ENCODE assay signal across 8 cellular contexts in the genomic region with DNA sequence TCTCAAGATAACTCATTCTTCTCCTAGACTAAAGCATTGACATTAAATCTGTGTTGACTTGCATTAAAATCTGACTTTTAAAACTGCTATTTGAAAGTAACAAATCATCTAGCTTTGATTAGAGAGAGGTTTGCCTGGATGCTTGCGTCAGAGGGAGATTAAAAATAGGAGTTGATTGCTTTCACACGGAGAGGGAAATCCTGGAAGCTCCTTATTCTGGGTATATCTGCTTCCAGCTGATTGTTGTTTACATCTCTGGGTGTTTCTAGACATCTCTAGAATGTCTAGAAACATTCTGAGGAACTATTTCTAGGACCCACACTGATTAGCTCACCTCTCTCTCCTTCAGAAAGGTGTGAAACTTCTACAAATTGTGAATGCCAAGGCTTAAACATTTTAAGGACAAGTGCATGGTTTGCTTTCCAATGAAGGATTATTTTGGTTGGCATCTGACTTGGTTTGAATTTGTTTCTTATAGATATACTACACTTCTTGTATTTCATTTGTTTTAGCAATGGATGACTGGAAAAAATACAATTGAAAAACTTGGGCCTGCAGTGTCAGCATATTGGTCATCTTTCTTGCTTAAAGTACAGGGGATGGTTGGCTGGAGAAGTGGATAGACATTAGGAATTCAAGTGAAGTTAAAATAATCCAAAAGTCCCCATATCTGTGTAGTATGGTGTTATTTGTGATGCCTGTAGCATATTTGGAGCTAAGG. TPM values are rescaled to one million over a fixed set of nuclear protein-coding genes. Genes with fewer than 3 reads are reported as not detected.
DNase-seq lines count a peak whose midpoint lies in the region; ATAC-seq and TF ChIP-seq lines count a peak whose summit lies in the region.

No MANE protein-coding gene starts in this region.

- TF ChIP-seq EP300 in esophagus muscularis mucosa (IDR thresholded peaks at IDR 0.05), result no peak

- TF ChIP-seq POLR2A in esophagus muscularis mucosa (IDR thresholded peaks at IDR 0.05; ENCODE audit: low read depth), result no peak

- H3K9ac ChIP-seq in parathyroid adenoma, result no peak overlapping the region

- H3K36me3 ChIP-seq in DOHH2 (ENCODE audit: control insufficient read depth, low read length) (no peaks in the 10 kb centered on the region), esophagus muscularis mucosa (no peaks in the 10 kb centered on the region), parathyroid adenoma (ENCODE audit: control insufficient read depth, insufficient read depth, low read length) (no peaks in the 10 kb centered on the region), MG63 (no peaks in the 10 kb centered on the region; the same call in 1 of the 2 replicates)

- H3F3A ChIP-seq in DOHH2 (ENCODE audit: control insufficient read depth, insufficient read depth), result peaks cover 5% of the 10 kb centered on the region; the same call in 1 of the 2 replicates

- CTCF ChIA-PET in T-cell (lab: Charles Lee), result interaction anchor here in 1 of 2 donors (0.6 to 4.7 kb wide), 5 partner anchors 43 to 865 kb away, joined by 3 to 44 read pairs (median 3); no protein-coding TSS in a partner anchor

- peaks cover 54 to 59% (median 57%) of the 10 kb centered on the region in 3 donors for H3K4me1 Mint-ChIP-seq in T-cell

- ATAC-seq in T-cell (replicated peaks in 1 of 4) (no peak), GM18867 (IDR thresholded peaks at IDR 0.05; ENCODE audit: unreplicated experiment) (no peak)

- DNase-seq in T-cell, result no peak
- no peak for DNase-seq in esophagus muscularis mucosa (ENCODE audit: extremely low spot score)
- DNase-seq in MG63, result no peak
- no peak for DNase-seq in AG08396 (ENCODE audit: low spot score)
- DNase-seq in NAMALWA (ENCODE audit: low spot score), result no peak

- intact Hi-C loops in esophagus muscularis mucosa (cut with DNase I), result loop anchor here (10.0 kb wide), 1 partner anchor 208 kb away; no protein-coding TSS in a partner anchor

- 3% methylated on average over 2 of the region's 2 CpGs for WGBS in esophagus muscularis mucosa

- H3K9me3 ChIP-seq in DOHH2 (ENCODE audit: control insufficient read depth, insufficient read depth, low read length), result no peaks in the 10 kb centered on the region
- H3K9me3 ChIP-seq in esophagus muscularis mucosa, result no peaks in the 10 kb centered on the region
- no peaks in the 10 kb centered on the region for H3K9me3 ChIP-seq in parathyroid adenoma (ENCODE audit: control insufficient read depth, low read length)
- H3K9me3 ChIP-seq in MG63, result no peaks in the 10 kb centered on the region

- H3K79me2 ChIP-seq in DOHH2 (ENCODE audit: control insufficient read depth, low read length) (peaks cover 52% of the 10 kb centered on the region), parathyroid adenoma (peaks cover 45% of the 10 kb centered on the region)

- no peak overlapping the region for H3K27ac ChIP-seq in DOHH2 (ENCODE audit: low read depth, low read length)
- peak overlapping the region; percentile 94 to 98 (median 98) for H3K27ac ChIP-seq in esophagus muscularis mucosa (replicated peaks in 1 of 4)
- no peak overlapping the region for H3K27ac ChIP-seq in parathyroid adenoma

- H4K20me1 ChIP-seq in DOHH2 (ENCODE audit: control insufficient read depth, insufficient read depth, low read depth, low read length), result peaks cover 20% of the 10 kb centered on the region; the same call in 1 of the 2 replicates

- no peaks in the 10 kb centered on the region for H3K9me3 Mint-ChIP-seq in T-cell

- H3K4me3 ChIP-seq in DOHH2 (ENCODE audit: low read length) (peak overlapping the region; percentile 79), esophagus muscularis mucosa (peak overlapping the region; percentile 85 to 99 (median 93)), parathyroid adenoma (ENCODE audit: low read depth, low read length) (peak overlapping the region; percentile 94), MG63 (no peak overlapping the region)

- POLR2A ChIA-PET in T-cell (lab: Charles Lee), result interaction anchor here in 1 of 2 donors (0.6 kb wide), 2 partner anchors 11 to 48 kb away, joined by 3 to 4 read pairs; no protein-coding TSS in a partner anchor

- H3K4me2 ChIP-seq in DOHH2 (ENCODE audit: low read length) (peak overlapping the region; percentile 84), parathyroid adenoma (ENCODE audit: low read length) (peak overlapping the region; percentile 96)

- H3K4me1 ChIP-seq in DOHH2 (ENCODE audit: control insufficient read depth, low read length) (peaks cover 20% of the 10 kb centered on the region), esophagus muscularis mucosa (peaks cover 40 to 57% (median 56%) of the 10 kb centered on the region in 4 donors), parathyroid adenoma (peaks cover 6% of the 10 kb centered on the region)

- no peaks in the 10 kb centered on the region for H3K27me3 ChIP-seq in DOHH2 (ENCODE audit: control insufficient read depth, low read length)
- H3K27me3 ChIP-seq in esophagus muscularis mucosa, result no peaks in the 10 kb centered on the region
- H3K27me3 ChIP-seq in parathyroid adenoma (ENCODE audit: control insufficient read depth, insufficient read depth, low read length), result no peaks in the 10 kb centered on the region
- no peaks in the 10 kb centered on the region for H3K27me3 ChIP-seq in MG63

- peak overlapping the region; percentile 91 to 92 for H3K27ac Mint-ChIP-seq in T-cell

- H3K36me3 Mint-ChIP-seq in T-cell, result no peaks in the 10 kb centered on the region

- no peak for TF ChIP-seq CTCF in DOHH2 (IDR thresholded peaks at IDR 0.05; ENCODE audit: low read depth, low read length, poor library complexity, severe bottlenecking)
- TF ChIP-seq CTCF in esophagus muscularis mucosa (IDR thresholded peaks at IDR 0.05), result no peak
- no peak for TF ChIP-seq CTCF in parathyroid adenoma (IDR thresholded peaks at IDR 0.05)

- H2AFZ ChIP-seq in parathyroid adenoma, result no peak overlapping the region

- H3K27me3 Mint-ChIP-seq in T-cell, result no peaks in the 10 kb centered on the region

- no peaks in the 10 kb centered on the region for H3K9me2 ChIP-seq in DOHH2 (replicated peaks; ENCODE audit: control insufficient read depth, low read length)

- H3K4me3 Mint-ChIP-seq in T-cell, result peak overlapping the region; percentile 95 to 97 (median 96)

RNA-seq across cellular contexts. Expression of gene DIP2B, which starts 2.1 kb away (rescaled TPM):
- total RNA-seq in T-cell (10 to 100 TPM; 27.5 to 46.0 (median 29.6) TPM), esophagus muscularis mucosa (10 to 100 TPM; 18.7 to 23.0 (median 20.6) TPM)
- 3.4 and 3.6 TPM in 2 replicates for total RNA-seq in MG63 (2014; rRNA removed; shearing (Covaris generic); ENCODE audit: low replicate concordance)

Comparison
In these comparisons a context has a peak if more than half of its experiments do, and no peak if none do; other contexts are left out.
1. H3K27ac ChIP-seq: peak in esophagus muscularis mucosa (4 of 4); none in DOHH2 (single experiment) and parathyroid adenoma (single experiment).